Comparison of ENCODE assay signal across 18 cellular contexts in the genomic region with DNA sequence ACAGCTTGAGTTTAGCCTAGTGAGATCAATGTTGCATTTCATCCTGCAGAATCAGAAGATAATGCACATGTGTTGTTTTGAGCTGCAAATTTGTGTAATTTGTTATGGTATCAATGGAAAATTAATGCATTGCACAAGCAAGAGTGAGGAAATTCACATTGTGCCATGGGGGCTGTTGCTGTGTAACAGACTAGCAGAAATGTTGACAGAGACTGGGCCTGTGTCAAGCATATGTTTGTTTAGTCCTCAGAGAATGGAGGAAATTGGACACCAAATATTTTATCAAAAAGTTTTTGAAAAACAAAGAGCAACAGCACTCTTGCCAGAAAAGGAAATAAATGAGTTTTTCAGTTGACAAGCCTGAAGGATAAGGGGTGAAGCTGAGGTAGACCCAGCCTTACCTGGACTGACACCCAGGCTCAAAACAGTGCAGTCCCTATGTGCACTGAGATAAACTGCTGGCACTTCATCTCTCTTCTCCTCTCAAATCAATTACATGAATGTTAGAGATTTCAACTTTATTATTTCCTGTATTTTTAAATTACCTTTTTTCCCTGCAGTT.
A peak's percentile ranks its signal among the peaks of the same experiment; 100 is the strongest.
DNase-seq lines count a peak whose midpoint lies in the region; TF ChIP-seq lines count a peak whose summit lies in the region.
"Had no signal": no experiment of that assay in that cellular context is flagged by ENCODE, and none has a peak within 500 bp of the region (broad histone marks: within the 10 kb centered on the region; RNA-seq: fewer than 3 reads in every experiment).

No MANE protein-coding gene starts in this region.

- peak; percentile 6 for DNase-seq in NCI-H146 (lab: John Stamatoyannopoulos, UW)
- DNase-seq in NCI-H146 treated with DMSO at 0.1 percent for 48 hours (lab: John Stamatoyannopoulos, UW; ENCODE audit: unreplicated experiment), result no peak
- no peak for DNase-seq in Karpas-422
- DNase-seq in NCI-H748 (lab: John Stamatoyannopoulos, UW; ENCODE audit: unreplicated experiment), result peak; percentile 62
- DNase-seq in fibroblast of pulmonary artery (ENCODE audit: low read depth), result peak; percentile 3
- no peak for DNase-seq in OCI-M1 (lab: John Stamatoyannopoulos, UW)
- DNase-seq in vagina (ENCODE audit: extremely low spot score in 2 of 2), result no peak
- DNase-seq in iPS-NIHi7 (ENCODE audit: extremely low spot score), result no peak
- DNase-seq: Caco-2; CD4-positive, alpha-beta T cell; DMS79 treated with DMSO at 0.1 percent for 48 hours; HCEC 1CT; MM.1S; NCI-H187 treated with DMSO at 0.1 percent for 48 hours; NCI-H524; NK-92 treated with Interleukin-12 subunit alpha and Interleukin-12 subunit beta, amount 100 ng/mL, for 24 hours; Right ventricle myocardium superior had no signal

- peaks cover 2% of the 10 kb centered on the region; the same call in 1 of the 2 replicates for H3K4me1 ChIP-seq in Karpas-422 (ENCODE audit: low read length)
- no peaks in the 10 kb centered on the region for H3K4me1 ChIP-seq in vagina
- H3K4me1 ChIP-seq: A549, Caco-2 had no signal

- no peaks in the 10 kb centered on the region for H3K9me2 ChIP-seq in Karpas-422 (replicated peaks; ENCODE audit: insufficient read depth, low read length)

- H3K4me3 ChIP-seq in Karpas-422 (ENCODE audit: low read length), result no peak overlapping the region
- no peak overlapping the region for H3K4me3 ChIP-seq in fibroblast of pulmonary artery (replicated peaks; ENCODE audit: low read depth, low read length)
- no peak overlapping the region for H3K4me3 ChIP-seq in vagina
- H3K4me3 ChIP-seq: A549 had no signal

- no peak overlapping the region for H3K9ac ChIP-seq in Karpas-422 (ENCODE audit: low read length)

- intact Hi-C loops in vagina (cut with DNase I), result no loop called here

- TF ChIP-seq CTCF in fibroblast of pulmonary artery (IDR thresholded peaks at IDR 0.05; ENCODE audit: low read length, missing control alignments), result no peak
- TF ChIP-seq CTCF in vagina (IDR thresholded peaks at IDR 0.05), result no peak

- H3K27ac ChIP-seq in Karpas-422 (ENCODE audit: low read length) (no peak overlapping the region), vagina (no peak overlapping the region)
- H3K27ac ChIP-seq: A549 had no signal

- H3K27me3 ChIP-seq in Karpas-422 (ENCODE audit: low read length) (no peaks in the 10 kb centered on the region), vagina (no peaks in the 10 kb centered on the region)

- no peaks in the 10 kb centered on the region for H4K20me1 ChIP-seq in Karpas-422 (ENCODE audit: insufficient read depth, low read depth, low read length)

- peak overlapping the region; percentile 86 for H2AFZ ChIP-seq in Karpas-422 (ENCODE audit: low read length)

- H3K36me3 ChIP-seq in Karpas-422 (ENCODE audit: insufficient read depth, low read length), result no peaks in the 10 kb centered on the region
- H3K36me3 ChIP-seq in vagina, result no peaks in the 10 kb centered on the region

- no peak overlapping the region for H3K4me2 ChIP-seq in Karpas-422 (ENCODE audit: low read depth, low read length, poor library complexity, severe bottlenecking)
- H3K4me2 ChIP-seq: A549 had no signal

- H3K9me3 ChIP-seq in Karpas-422 (ENCODE audit: low read length), result no peaks in the 10 kb centered on the region; the same call in 1 of the 2 replicates
- H3K9me3 ChIP-seq in vagina, result no peaks in the 10 kb centered on the region
- H3K9me3 ChIP-seq: A549, Caco-2 had no signal

- no peak for TF ChIP-seq POLR2A in vagina (IDR thresholded peaks at IDR 0.05)

- H3K79me2 ChIP-seq in Karpas-422 (ENCODE audit: low read length), result no peaks in the 10 kb centered on the region

Comparison
In these comparisons a context has a peak if more than half of its experiments do, and no peak if none do; other contexts are left out.
1. DNase-seq: peak in NCI-H146 (single experiment), NCI-H748 (single experiment) and fibroblast of pulmonary artery (single experiment); none in NCI-H146 treated with DMSO at 0.1 percent for 48 hours (single experiment), Karpas-422 (single experiment), OCI-M1 (single experiment), vagina (0 of 2) and iPS-NIHi7 (single experiment).